Comparison of ENCODE assay signal across 9 cellular contexts in genomic region chr18:55275042-55275897, GRCh38.
DNase-seq lines count a peak whose midpoint lies in the region; ATAC-seq and TF ChIP-seq lines count a peak whose summit lies in the region.
"Had no signal": no experiment of that assay in that cellular context is flagged by ENCODE, and none has a peak within 500 bp of the region (broad histone marks: within the 10 kb centered on the region; RNA-seq: fewer than 3 reads in every experiment).

No MANE protein-coding gene starts in this region.

- intact Hi-C loops in PC-3 (cut with micrococcal nuclease) = loop anchor here (1.0 to 2.0 kb wide), 2 partner anchors 24 to 41 kb away; no protein-coding TSS in a partner anchor

- CTCF ChIA-PET in PC-3 (lab: Charles Lee) = interaction anchor here (2.0 kb wide), 1 partner anchor 41 kb away, joined by 8 read pairs; no protein-coding TSS in a partner anchor

- H3K9ac ChIP-seq in PC-3 (ENCODE audit: low read length) = no peak overlapping the region
- H3K9ac ChIP-seq: BLaER1 had no signal

- H3K79me2 ChIP-seq in PC-3 (ENCODE audit: low read length) = no peaks in the 10 kb centered on the region

- H3K9me2 ChIP-seq in PC-3 (replicated peaks; ENCODE audit: low read length) = no peaks in the 10 kb centered on the region

- POLR2A ChIA-PET in PC-3 (lab: Charles Lee; ENCODE audit: unreplicated experiment) = interaction anchor here (0.6 kb wide), 3 partner anchors 25 to 1455 kb away, joined by 3 to 7 read pairs (median 4); no protein-coding TSS in a partner anchor

- H3K27ac ChIP-seq in PC-3 (ENCODE audit: low read length) (no peak overlapping the region), foreskin keratinocyte (no peak overlapping the region), substantia nigra (ENCODE audit: low read depth, low read length, poor library complexity, severe bottlenecking) (peak overlapping the region; percentile 57)
- H3K27ac ChIP-seq: BLaER1 had no signal

- no peaks in the 10 kb centered on the region for H3F3A ChIP-seq in PC-3 (ENCODE audit: low read length, unreplicated experiment)

- no peak overlapping the region for H3K4me3 ChIP-seq in PC-3 (ENCODE audit: low read length)
- H3K4me3 ChIP-seq: BLaER1 had no signal

- no TSS peak for BruUV-seq in PC-3 (replicated peaks; lab: Mats Ljungman, UMichigan)

- peaks cover 8% of the 10 kb centered on the region for H3K4me1 ChIP-seq in PC-3 (ENCODE audit: insufficient read depth, low read length)
- no peaks in the 10 kb centered on the region for H3K4me1 ChIP-seq in foreskin keratinocyte
- H3K4me1 ChIP-seq: BLaER1 had no signal

- ATAC-seq in PC-3 (peak; percentile 95), foreskin keratinocyte (peak; percentile 19), HG03045 (IDR thresholded peaks at IDR 0.05; ENCODE audit: unreplicated experiment) (no peak), HG02970 (IDR thresholded peaks at IDR 0.05; ENCODE audit: low FRiP score, unreplicated experiment) (no peak)

- TF ChIP-seq CTCF in PC-3 (conservative IDR thresholded peaks at IDR 0.05; ENCODE audit: low read depth, low read length) (peak; percentile 61), foreskin keratinocyte (conservative IDR thresholded peaks at IDR 0.05) (peak; percentile 37)

- H3K27me3 ChIP-seq in PC-3 (ENCODE audit: low read length) (no peaks in the 10 kb centered on the region), foreskin keratinocyte (no peaks in the 10 kb centered on the region)
- H3K27me3 ChIP-seq: BLaER1 had no signal

- H3K36me3 ChIP-seq in PC-3 (ENCODE audit: low read depth, low read length) = no peaks in the 10 kb centered on the region

- no peaks in the 10 kb centered on the region for H3K9me3 ChIP-seq in PC-3 (ENCODE audit: low read length)
- H3K9me3 ChIP-seq: BLaER1 had no signal

- DNase-seq in NCI-H82 (lab: John Stamatoyannopoulos, UW) (peak; percentile 22), NCI-H82 treated with DMSO at 0.1 percent for 48 hours (lab: John Stamatoyannopoulos, UW; ENCODE audit: unreplicated experiment) (no peak), PC-3 (peak; percentile 76), foreskin keratinocyte (no peak), substantia nigra (lab: John Stamatoyannopoulos, UW) (peak in 22 of 49 donors; percentile 1 to 68 (median 22))
- no peak for DNase-seq in stimulated activated CD4-positive, alpha-beta T cell treated with anti-CD3 and anti-CD28 coated beads, Interleukin-2, amount 100 ng/mL, for 24 hours

- H4K20me1 ChIP-seq in PC-3 (ENCODE audit: low read length) = no peaks in the 10 kb centered on the region

- H3K4me2 ChIP-seq in PC-3 (ENCODE audit: low read length) = peak overlapping the region; percentile 43; the same call in 1 of the 2 replicates
- H3K4me2 ChIP-seq: BLaER1 had no signal

- no peak overlapping the region for H2AFZ ChIP-seq in PC-3 (ENCODE audit: low read length)

Comparison
In these comparisons a context has a peak if more than half of its experiments do, and no peak if none do; other contexts are left out.
1. DNase-seq: peak in NCI-H82 (single experiment) and PC-3 (single experiment); none in NCI-H82 treated with DMSO at 0.1 percent for 48 hours (single experiment), foreskin keratinocyte (0 of 2) and stimulated activated CD4-positive, alpha-beta T cell treated with anti-CD3 and anti-CD28 coated beads, Interleukin-2, amount 100 ng/mL, for 24 hours (0 of 2).
2. ATAC-seq: peak in PC-3 (single experiment) and foreskin keratinocyte (single experiment); none in HG03045 (single experiment) and HG02970 (single experiment).